15 cellular contexts compared by ENCODE assay signal in the genomic region with DNA sequence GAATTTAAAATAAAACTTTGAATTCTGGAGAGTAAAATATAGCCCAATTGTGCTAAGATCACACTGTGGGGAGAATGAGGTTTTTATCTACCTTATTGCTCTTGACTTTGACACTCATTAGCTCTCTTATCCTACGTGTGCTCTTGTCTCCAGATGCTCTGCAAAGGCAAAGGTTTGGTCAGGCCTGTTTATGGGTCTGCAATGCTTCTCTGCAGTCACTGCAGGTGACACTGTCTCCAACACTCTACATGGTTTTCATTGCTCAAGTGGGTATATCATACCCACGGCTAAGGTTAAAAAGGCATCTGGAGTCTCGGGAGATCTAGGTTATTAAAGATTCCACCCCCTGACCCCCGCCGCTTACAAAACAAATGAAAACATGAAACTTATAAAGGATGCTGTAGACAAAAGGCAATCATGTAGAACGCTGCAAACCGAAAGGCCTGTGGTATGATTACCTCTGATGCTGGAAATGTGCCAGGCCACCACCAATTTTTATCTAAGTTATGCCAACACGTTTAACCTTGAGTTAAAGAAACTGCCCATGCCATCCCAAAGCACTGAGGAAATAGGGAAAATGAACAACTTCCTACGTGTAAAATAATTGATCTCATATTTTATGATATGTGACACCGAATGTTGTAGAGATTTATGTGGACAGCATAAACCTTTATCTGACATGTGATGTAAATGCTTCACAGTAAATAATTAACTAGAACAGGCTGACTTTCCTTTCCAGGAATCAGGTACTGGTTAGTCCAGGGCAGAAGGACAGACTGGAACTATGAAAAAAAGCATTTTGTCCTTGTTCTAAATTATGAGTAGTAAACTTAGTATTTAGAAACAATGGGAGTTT.
DNase-seq lines count a peak whose midpoint lies in the region; ATAC-seq lines count a peak whose summit lies in the region.
"Had no signal": no experiment of that assay in that cellular context is flagged by ENCODE, and none has a peak within 500 bp of the region (broad histone marks: within the 10 kb centered on the region; RNA-seq: fewer than 3 reads in every experiment).

No MANE protein-coding gene starts in this region.

- in situ Hi-C loops in ACHN (cut with HindIII; ENCODE audit: low pct_ligation_motif_present, low pct_unique_long_range_greater_than_20kb, low sequenced_read_pairs) = no loop called here

- DNase-seq in ACHN = peak; percentile 25
- DNase-seq in NCI-H1105 (lab: John Stamatoyannopoulos, UW) = peak; percentile 62
- DNase-seq in NCI-H748 treated with DMSO at 0.1 percent for 48 hours (lab: John Stamatoyannopoulos, UW) = peak; percentile 68
- DNase-seq in left lobe of liver (ENCODE audit: low spot score) = no peak
- DNase-seq in activated CD8-positive, alpha-beta memory T cell treated with anti-CD3 and anti-CD28 coated beads, Interleukin-2, amount 50 U/mL, for 48 hours = no peak
- no peak for DNase-seq in 8988T
- no peak for DNase-seq in activated T-cell treated with anti-CD3 and anti-CD28 coated beads for 4 hours
- DNase-seq: activated B cell treated with CpG ODN at 0.5 μM for 24 hours; activated gamma-delta T cell treated with Interleukin-2 at 50 U/mL for 16 hours; MM.1S; nucleus accumbens; stimulated activated CD4-positive, alpha-beta T cell treated with anti-CD3 and anti-CD28 coated beads, Interleukin-4, amount 100 ng/mL, for 4 hours; trophoblast cell had no signal

- ATAC-seq in left lobe of liver (peak; percentile 83), GM18868 (IDR thresholded peaks at IDR 0.05; ENCODE audit: unreplicated experiment) (no peak)
- ATAC-seq: HCT116 had no signal

Comparison
In these comparisons a context has a peak if more than half of its experiments do, and no peak if none do; other contexts are left out.
1. DNase-seq: peak in ACHN (single experiment), NCI-H1105 (single experiment) and NCI-H748 treated with DMSO at 0.1 percent for 48 hours (single experiment); none in left lobe of liver (single experiment), activated CD8-positive, alpha-beta memory T cell treated with anti-CD3 and anti-CD28 coated beads, Interleukin-2, amount 50 U/mL, for 48 hours (single experiment), 8988T (single experiment) and activated T-cell treated with anti-CD3 and anti-CD28 coated beads for 4 hours (single experiment).